In the genomic region with DNA sequence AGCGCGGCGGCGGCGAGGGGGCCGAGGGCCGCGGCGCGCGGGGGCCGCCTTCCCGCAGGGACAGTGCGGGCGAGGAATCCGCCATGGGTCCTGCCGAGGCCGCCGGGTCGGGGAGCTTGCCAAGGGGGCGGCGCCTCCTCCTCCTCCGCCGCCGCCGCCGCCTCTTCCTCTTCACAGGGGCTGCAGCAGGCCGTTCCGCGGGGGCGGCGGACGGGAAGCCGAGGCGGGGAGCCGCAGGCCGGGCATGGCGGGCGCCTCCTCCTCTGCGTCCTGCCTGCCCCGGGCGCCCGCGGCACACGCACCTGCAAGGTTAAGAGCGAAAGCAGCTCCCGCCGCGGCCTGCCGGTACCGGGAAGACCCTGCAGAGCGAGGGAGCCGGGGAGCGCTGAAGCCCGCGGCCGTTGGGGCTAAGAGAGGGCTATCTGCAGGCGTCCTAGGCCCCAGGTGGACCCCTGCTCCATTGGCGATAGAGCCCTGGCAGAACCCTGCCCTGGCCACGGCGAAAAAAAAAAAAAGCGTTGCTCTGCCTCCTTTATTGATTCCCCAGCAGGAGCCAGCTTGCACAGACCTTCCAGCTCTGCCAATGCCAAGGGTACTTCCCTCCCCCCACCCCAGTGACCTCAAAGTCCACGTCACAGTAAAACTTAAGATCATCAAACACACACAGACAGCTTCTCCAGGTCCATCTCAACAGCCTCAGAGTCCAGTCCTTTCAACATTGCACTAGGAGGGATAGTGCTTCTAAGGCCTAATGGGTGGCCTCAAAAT, we compare ENCODE assay signal across 8 cellular contexts. TPM values are rescaled to one million over a fixed set of nuclear protein-coding genes. Genes with fewer than 3 reads are reported as not detected.
DNase-seq lines count a peak whose midpoint lies in the region; ATAC-seq lines count a peak whose summit lies in the region.

A gene with protein sequence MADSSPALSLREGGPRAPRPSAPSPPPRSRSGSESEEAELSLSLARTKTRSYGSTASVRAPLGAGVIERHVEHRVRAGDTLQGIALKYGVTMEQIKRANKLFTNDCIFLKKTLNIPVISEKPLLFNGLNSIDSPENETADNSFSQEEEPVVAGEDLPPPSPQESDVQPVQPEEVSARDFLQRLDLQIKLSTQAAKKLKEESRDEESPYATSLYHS (minus strand): TSS at position 118 of the 768 bp plus-strand sequence. CDS start 33 bp downstream, at position 85.

- peak; percentile 82 for DNase-seq in H7
- peak; percentile 32 for DNase-seq in NCI-H1092 (lab: John Stamatoyannopoulos, UW)
- peak; percentile 69 for DNase-seq in activated CD4-positive, CD25-positive, alpha-beta regulatory T cell treated with anti-CD3 and anti-CD28 coated beads, Interleukin-2, amount 50 U/mL, for 72 hours
- DNase-seq in left lobe of liver (ENCODE audit: low spot score): peak; percentile 86
- peak; percentile 78 for DNase-seq in stimulated activated CD4-positive, alpha-beta T cell treated with anti-CD3 and anti-CD28 coated beads, Interleukin-2, amount 100 ng/mL, for 4 hours (ENCODE audit: low read depth)

- no peaks in the 10 kb centered on the region for H3K36me3 ChIP-seq in H7 (replicated peaks; ENCODE audit: control insufficient read depth, insufficient read depth, low read length)

- ATAC-seq in left lobe of liver (peak; percentile 93), HG02938 (IDR thresholded peaks at IDR 0.05; ENCODE audit: unreplicated experiment) (no peak)

- peak within 1 kb of the TSS; percentile 83 for H3K4me3 ChIP-seq in GM08714 (ENCODE audit: low read length)
- H3K4me3 ChIP-seq in H7 (ENCODE audit: insufficient read depth, low read depth, low read length): peak within 1 kb of the TSS; percentile 54

- peak within 1 kb of the TSS; percentile 90 for H3K27ac ChIP-seq in cingulate gyrus (ENCODE audit: low read depth, low read length)

- peaks cover 29% of the 10 kb centered on the region for H3K27me3 ChIP-seq in H7 (ENCODE audit: control insufficient read depth, insufficient read depth, low read length)

RNA-seq across cellular contexts. Expression of the gene that starts here (rescaled TPM):
- 1.2 and 1.5 TPM in 2 replicates for total RNA-seq in H7 (2014; rRNA removed; shearing (Covaris generic))
- 4.8 TPM for total RNA-seq in left lobe of liver

Comparison
In these comparisons a context has a peak if more than half of its experiments do, and no peak if none do; other contexts are left out.
1. DNase-seq: peak in every context shown above with its lines; median percentile 86 in left lobe of liver; 82 in H7; 78 in stimulated activated CD4-positive, alpha-beta T cell treated with anti-CD3 and anti-CD28 coated beads, Interleukin-2, amount 100 ng/mL, for 4 hours; 69 in activated CD4-positive, CD25-positive, alpha-beta regulatory T cell treated with anti-CD3 and anti-CD28 coated beads, Interleukin-2, amount 50 U/mL, for 72 hours; 32 in NCI-H1092.